Comparison of ENCODE assay signal across 8 cellular contexts in the genomic region with DNA sequence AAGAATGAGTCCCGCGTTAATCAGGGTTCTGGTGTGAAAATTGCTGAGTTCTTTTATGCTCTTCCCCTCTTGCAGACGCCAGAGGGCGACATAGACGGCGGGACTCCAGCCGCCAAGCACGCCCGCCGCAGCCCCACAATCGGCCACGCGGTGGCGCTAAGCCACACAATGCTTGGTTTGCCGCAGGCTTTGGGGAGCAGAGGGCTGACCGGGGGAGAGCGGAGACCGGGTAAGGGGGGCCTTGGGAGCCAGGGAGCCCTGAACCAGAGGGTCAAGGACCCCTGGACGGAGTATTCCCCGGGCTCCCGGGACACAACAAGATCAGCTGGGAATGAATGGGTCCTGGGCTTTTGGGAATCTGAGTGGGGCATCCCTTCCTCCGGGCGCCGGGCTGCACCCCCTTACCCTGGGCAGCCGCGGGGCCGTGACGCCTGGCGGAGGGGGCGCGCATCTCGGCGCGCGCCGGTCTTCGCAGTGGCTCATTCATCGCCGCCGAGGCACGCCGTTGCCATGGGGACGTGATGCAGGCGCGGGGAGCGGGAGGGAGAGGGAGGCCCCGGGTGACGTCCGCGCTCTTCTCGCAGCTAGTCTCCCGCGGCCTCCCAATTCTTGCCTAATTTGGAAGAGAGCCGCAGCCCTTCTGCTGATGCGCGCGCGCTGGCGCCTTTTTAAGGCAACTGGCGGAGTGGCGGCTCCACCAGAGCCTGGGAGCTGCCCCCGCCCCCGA. TPM values are rescaled to one million over a fixed set of nuclear protein-coding genes. Genes with fewer than 3 reads are reported as not detected.
DNase-seq lines count a peak whose midpoint lies in the region; ATAC-seq and TF ChIP-seq lines count a peak whose summit lies in the region.

No MANE protein-coding gene starts in this region.

- in situ Hi-C loops in transverse colon (cut with MboI; ENCODE audit: low pct_ligation_motif_present in 1 of 4, low pct_unique_long_range_greater_than_20kb in 1 of 4, low sequenced_read_pairs in 3 of 4), result loop anchor here in 2 of 4 donors (5.0 to 25.0 kb wide), 4 partner anchors 156 to 429 kb away; a partner anchor contains a TSS

- TF ChIP-seq POLR2A in transverse colon (IDR thresholded peaks at IDR 0.05), result no peak

- H3K27me3 ChIP-seq in heart right ventricle (peaks cover 0 to 37% (median 20%) of the 10 kb centered on the region in 7 donors), transverse colon (peaks cover 24% of the 10 kb centered on the region)

- peak; percentile 47 for TF ChIP-seq EP300 in transverse colon (IDR thresholded peaks at IDR 0.05; ENCODE audit: low read depth)

- peaks cover 0 to 11% (median 7%) of the 10 kb centered on the region in 9 donors for H3K4me1 ChIP-seq in heart right ventricle
- H3K4me1 ChIP-seq in transverse colon, result peaks cover 0 to 18% (median 9%) of the 10 kb centered on the region in 4 donors

- peak overlapping the region; percentile 9 to 53 (median 47) for H3K4me3 ChIP-seq in heart right ventricle
- peak overlapping the region in 3 of 4 donors; percentile 26 to 53 (median 31) for H3K4me3 ChIP-seq in transverse colon

- peak; percentile 100 for TF ChIP-seq CTCF in heart right ventricle (IDR thresholded peaks at IDR 0.05)
- peak; percentile 99 to 100 (median 100) for TF ChIP-seq CTCF in transverse colon (IDR thresholded peaks at IDR 0.05)

- 1% methylated on average over 60 to 63 of the region's 63 CpGs for WGBS in heart right ventricle, 2 donors
- 0 to 1% methylated on average over 2 to 59 of the region's 63 CpGs for WGBS in transverse colon (ENCODE audit: low coverage in 1 of 2), 2 donors

- H3K36me3 ChIP-seq in heart right ventricle, result no peaks in the 10 kb centered on the region
- no peaks in the 10 kb centered on the region for H3K36me3 ChIP-seq in transverse colon

- intact Hi-C loops in heart right ventricle (cut with DNase I) (loop anchor here in 9 of 10 donors (1.0 to 10.0 kb wide), 12 partner anchors 22 to 426 kb away; a partner anchor contains a TSS), transverse colon (cut with DNase I; ENCODE audit: low total_unique reads) (loop anchor here (1.0 kb wide), 1 partner anchor 21 kb away; no protein-coding TSS in a partner anchor)

- H3K27ac ChIP-seq in heart right ventricle (peak overlapping the region in 3 of 10 donors; percentile 18 to 49 (median 40)), transverse colon (peak overlapping the region; percentile 66 to 87 (median 82))

- DNase-seq in C1 segment of cervical spinal cord (lab: John Stamatoyannopoulos, UW) (peak in 13 of 14 donors; percentile 18 to 87 (median 75)), NCI-H1417 treated with DMSO at 0.1 percent for 48 hours (lab: John Stamatoyannopoulos, UW) (peak; percentile 71), SW 1271 (lab: John Stamatoyannopoulos, UW) (peak; percentile 39 to 75), heart right ventricle (peak; percentile 87 to 89), pons (ENCODE audit: low spot score) (peak; percentile 77), transverse colon (peak; percentile 90)
- DNase-seq in activated naive CD8-positive, alpha-beta T cell treated with anti-CD3 and anti-CD28 coated beads, Interleukin-2, amount 50 U/mL, for 16 hours (ENCODE audit: low read depth, low spot score), result peak; percentile 85

- ATAC-seq in GM21576 (IDR thresholded peaks at IDR 0.05; ENCODE audit: unreplicated experiment) (peak; percentile 80), heart right ventricle (peak; percentile 85 to 95 (median 91))

- H3K9me3 ChIP-seq in heart right ventricle (no peaks in the 10 kb centered on the region), transverse colon (no peaks in the 10 kb centered on the region)

RNA-seq across cellular contexts. Expression of a gene that starts 12.2 kb away (rescaled TPM):
- not detected for total RNA-seq in heart right ventricle
- under 1 TPM in 1 of 2 donors, not detected in 1; 0.04 TPM for polyA plus RNA-seq in heart right ventricle
- total RNA-seq in transverse colon, result under 1 TPM in 1 of 4 donors, not detected in 3; 0.16 TPM

RNA-seq across cellular contexts. Expression of a gene that starts 30.0 kb away (rescaled TPM):
- total RNA-seq in heart right ventricle (10 to 100 TPM; 37.2 to 57.2 (median 48.2) TPM), transverse colon (100 to 1,000 TPM in 1 of 4 donors, 10 to 100 TPM in 3; 39.6 to 127 (median 43.5) TPM)
- 10 to 100 TPM; 33.3 to 51.0 TPM for polyA plus RNA-seq in heart right ventricle

RNA-seq across cellular contexts. Expression of a gene that starts 37.1 kb away (rescaled TPM):
- total RNA-seq in heart right ventricle (10 to 100 TPM in 3 of 10 donors, 1 to 10 TPM in 7; 7.8 to 28.0 (median 9.5) TPM), transverse colon (10 to 100 TPM in 3 of 4 donors, 1 to 10 TPM in 1; 7.5 to 32.4 (median 14.4) TPM)
- 10 to 100 TPM; 25.9 to 50.6 TPM for polyA plus RNA-seq in heart right ventricle

RNA-seq across cellular contexts. Expression of a gene that starts 58.1 kb away (rescaled TPM):
- 10 to 100 TPM in 1 of 10 donors, 1 to 10 TPM in 9; 5.3 to 10.9 (median 6.5) TPM for total RNA-seq in heart right ventricle
- polyA plus RNA-seq in heart right ventricle, result 1 to 10 TPM; 3.5 to 7.2 TPM
- total RNA-seq in transverse colon, result 10 to 100 TPM in 1 of 4 donors, 1 to 10 TPM in 3; 1.2 to 14.2 (median 7.8) TPM
